Comparison of ENCODE assay signal across 8 cellular contexts in genomic region chr16:88811850-88812736, GRCh38. TPM values are rescaled to one million over a fixed set of nuclear protein-coding genes. Genes with fewer than 3 reads are reported as not detected.
DNase-seq lines count a peak whose midpoint lies in the region; ATAC-seq, FAIRE-seq and TF ChIP-seq lines count a peak whose summit lies in the region.

TSS of gene APRT (minus strand) at chr16:88811928. CDS start at chr16:88811899, 29 bp downstream.

- peak; percentile 100 for DNase-seq in AG20443 (ENCODE audit: low spot score)
- DNase-seq in NCI-H446 (lab: John Stamatoyannopoulos, UW): peak; percentile 46 to 84
- peak; percentile 100 for DNase-seq in activated CD4-positive, CD25-positive, alpha-beta regulatory T cell treated with anti-CD3 and anti-CD28 coated beads, Interleukin-2, amount 50 U/mL, for 72 hours
- peak; percentile 89 for DNase-seq in cerebellar cortex (ENCODE audit: low spot score)
- DNase-seq in kidney: peak; percentile 98
- peak; percentile 98 to 99 for DNase-seq in stimulated activated CD4-positive, alpha-beta T cell treated with anti-CD3 and anti-CD28 coated beads, Interleukin-15, amount 100 ng/mL, for 1 hour (ENCODE audit: low read depth in 1 of 2, low spot score in 1 of 2)

- peaks cover 6 to 15% of the 10 kb centered on the region in 2 donors for H3K4me1 ChIP-seq in kidney (ENCODE audit: control insufficient read depth in 1 of 2, insufficient read depth in 1 of 2, low read depth in 1 of 2, low read length in 2 of 2)

- intact Hi-C loops in kidney (cut with DNase I): no loop called here

- H3K36me3 ChIP-seq in kidney (ENCODE audit: control insufficient read depth in 1 of 2, insufficient read depth in 2 of 2, low read length in 2 of 2): no peaks in the 10 kb centered on the region

- H3K9me3 ChIP-seq in kidney (ENCODE audit: control insufficient read depth in 1 of 2, low read length in 2 of 2): no peaks in the 10 kb centered on the region

- H3K4me3 ChIP-seq in kidney (ENCODE audit: low read length in 2 of 2): peak within 1 kb of the TSS; percentile 65 to 66

- peak within 1 kb of the TSS; percentile 13 to 70 for H3K9ac ChIP-seq in kidney (ENCODE audit: low read length in 2 of 2)

- H3K27ac ChIP-seq in kidney (ENCODE audit: low read depth in 2 of 2, low read length in 2 of 2): peak within 1 kb of the TSS; percentile 82 to 83

- no peak for FAIRE-seq in kidney (lab: Jason Lieb, UNC)

- TF ChIP-seq CTCF in kidney (IDR thresholded peaks at IDR 0.05; ENCODE audit: borderline replicate concordance, extremely low read depth, insufficient read depth): peak; percentile 4

- peak; percentile 56 for ATAC-seq in GM19043 (IDR thresholded peaks at IDR 0.05; ENCODE audit: low read depth, unreplicated experiment)
- ATAC-seq in HG03354 (IDR thresholded peaks at IDR 0.05; ENCODE audit: poor library complexity, severe bottlenecking, unreplicated experiment): peak; percentile 77

RNA-seq across cellular contexts. Expression of gene APRT, which starts in this region (rescaled TPM):
- total RNA-seq in kidney: 105 TPM
- polyA plus RNA-seq in kidney (ENCODE audit: insufficient read depth, low read depth, low replicate concordance): 204 TPM

Comparison
In these comparisons a context has a peak if more than half of its experiments do, and no peak if none do; other contexts are left out.
1. Peak in every context shown above with its lines: DNase-seq, ATAC-seq, H3K4me3 ChIP-seq and H3K27ac ChIP-seq.